Comparison of ENCODE assay signal across 1 cellular context in genomic region chr16:27273670-27274522, GRCh38.
TF ChIP-seq lines count a peak whose summit lies in the region.

No MANE protein-coding gene starts in this region.

TF ChIP-seq in HepG2, 621 proteins besides CTCF, POLR2A, EP300 and RAD21 (continued from another document and continues in another):
- peak; percentile 46; the same call in 1 of the 2 replicates for TF ChIP-seq THAP9 (CRISPR knock-in tag; IDR thresholded peaks at IDR 0.05; ENCODE audit: borderline replicate concordance)
- TF ChIP-seq ZSCAN29 (CRISPR knock-in tag; conservative IDR thresholded peaks at IDR 0.05): no peak
- peak; percentile 90 for TF ChIP-seq PPARG (CRISPR knock-in tag; conservative IDR thresholded peaks at IDR 0.05)
- TF ChIP-seq CREM (IDR thresholded peaks at IDR 0.05): peak; percentile 95
- TF ChIP-seq CREM (CRISPR knock-in tag; IDR thresholded peaks at IDR 0.05): no peak
- peak; percentile 47 for TF ChIP-seq BHLHE40 (IDR thresholded peaks at IDR 0.05; ENCODE audit: low read length)
- TF ChIP-seq ZSCAN20 (CRISPR knock-in tag; IDR thresholded peaks at IDR 0.05; ENCODE audit: borderline replicate concordance): peak; percentile 82; the same call in 1 of the 2 replicates
- TF ChIP-seq DZIP1 (CRISPR knock-in tag; IDR thresholded peaks at IDR 0.05): no peak
- TF ChIP-seq ZNF597 (CRISPR knock-in tag; IDR thresholded peaks at IDR 0.05): no peak
- TF ChIP-seq ZFP36L2 (CRISPR knock-in tag; IDR thresholded peaks at IDR 0.05): no peak; the same call in 1 of the 2 replicates
- TF ChIP-seq ZNF558 (CRISPR knock-in tag; IDR thresholded peaks at IDR 0.05; ENCODE audit: borderline replicate concordance): peak; percentile 43; the same call in 1 of the 2 replicates
- TF ChIP-seq HMGXB4 (CRISPR knock-in tag; IDR thresholded peaks at IDR 0.05; ENCODE audit: borderline replicate concordance in 1 of 2, low read depth in 1 of 2): peak in 1 of 2 experiments; percentile 76; a peak in 2 of 4 replicates
- peak; percentile 100 for TF ChIP-seq ZBTB7B (CRISPR knock-in tag; IDR thresholded peaks at IDR 0.05)
- TF ChIP-seq GMEB1 (CRISPR knock-in tag; IDR thresholded peaks at IDR 0.05; ENCODE audit: borderline replicate concordance): peak; percentile 60; the same call in 1 of the 2 replicates
- peak; percentile 88 for TF ChIP-seq MLX (CRISPR knock-in tag; IDR thresholded peaks at IDR 0.05)
- peak; percentile 95 for TF ChIP-seq HOXA3 (CRISPR knock-in tag; IDR thresholded peaks at IDR 0.05)
- TF ChIP-seq CREB3 (CRISPR knock-in tag; IDR thresholded peaks at IDR 0.05): no peak; the same call in 1 of the 2 replicates
- 0 out of 2 replicates have a peak, but pooled peaks have one; percentile 22 for TF ChIP-seq HCFC1 (IDR thresholded peaks at IDR 0.05; ENCODE audit: low read depth, low read length)
- TF ChIP-seq ZNF878 (CRISPR knock-in tag; IDR thresholded peaks at IDR 0.05): peak; percentile 95
- 0 out of 2 replicates have a peak, but pooled peaks have one; percentile 6 for TF ChIP-seq AFF4 (CRISPR knock-in tag; IDR thresholded peaks at IDR 0.05)
- TF ChIP-seq TAF1 (CRISPR knock-in tag; IDR thresholded peaks at IDR 0.05): peak; percentile 19; the same call in 1 of the 2 replicates
- TF ChIP-seq CEBPZ (IDR thresholded peaks at IDR 0.05; ENCODE audit: low read length): no peak
- TF ChIP-seq CHCHD3 (CRISPR knock-in tag; IDR thresholded peaks at IDR 0.05): no peak
- no peak for TF ChIP-seq ZNF446 (CRISPR knock-in tag; IDR thresholded peaks at IDR 0.05)
- no peak; the same call in 1 of the 2 replicates for TF ChIP-seq AHR (CRISPR knock-in tag; IDR thresholded peaks at IDR 0.05)
- peak; percentile 99 for TF ChIP-seq FOSL1 (CRISPR knock-in tag; IDR thresholded peaks at IDR 0.05; ENCODE audit: borderline replicate concordance)
- no peak for TF ChIP-seq TERF1 (CRISPR knock-in tag; IDR thresholded peaks at IDR 0.05)
- peak; percentile 93; the same call in 1 of the 2 replicates for TF ChIP-seq ZNF644 (CRISPR knock-in tag; IDR thresholded peaks at IDR 0.05; ENCODE audit: low read depth)
- 0 out of 2 replicates have a peak, but pooled peaks have one; percentile 65 for TF ChIP-seq ATF7-NPFF (CRISPR knock-in tag; IDR thresholded peaks at IDR 0.05; ENCODE audit: low read depth)
- TF ChIP-seq ZBTB1 (CRISPR knock-in tag; IDR thresholded peaks at IDR 0.05; ENCODE audit: borderline replicate concordance): no peak
